In genomic region chr2:156663757-156664409, GRCh38 we compare ENCODE assay signal across 12 cellular contexts.
DNase-seq lines count a peak whose midpoint lies in the region; ATAC-seq and TF ChIP-seq lines count a peak whose summit lies in the region.
"Had no signal": no experiment of that assay in that cellular context is flagged by ENCODE, and none has a peak within 500 bp of the region (broad histone marks: within the 10 kb centered on the region; RNA-seq: fewer than 3 reads in every experiment).

No MANE protein-coding gene starts in this region.

- intact Hi-C loops in left colon (cut with DNase I, micrococcal nuclease): no loop called here
- intact Hi-C loops in upper lobe of right lung (cut with DNase I): no loop called here

- H3K4me3 ChIP-seq in upper lobe of right lung: no peak overlapping the region

- H3K36me3 ChIP-seq in upper lobe of right lung: no peaks in the 10 kb centered on the region

- no peaks in the 10 kb centered on the region for H3K9me3 ChIP-seq in upper lobe of right lung

- no peak overlapping the region for H3K27ac ChIP-seq in upper lobe of right lung
- H3K27ac ChIP-seq: VCaP had no signal

- DNase-seq in left colon (no peak), NCI-H2171 treated with DMSO at 0.1 percent for 48 hours (lab: John Stamatoyannopoulos, UW) (no peak), NCI-H1694 treated with DMSO at 0.1 percent for 48 hours (lab: John Stamatoyannopoulos, UW) (no peak), upper lobe of right lung (no peak)
- DNase-seq in activated naive CD4-positive, alpha-beta T cell treated with Interleukin-2 at 50 U/mL for 16 hours: no peak
- DNase-seq: activated naive CD4-positive, alpha-beta T cell; cortex of kidney; H9 had no signal

- no peak for TF ChIP-seq CTCF in upper lobe of right lung (IDR thresholded peaks at IDR 0.05)

- H3K4me1 ChIP-seq in upper lobe of right lung: no peaks in the 10 kb centered on the region

- peak; percentile 80 for ATAC-seq in GM19025 (IDR thresholded peaks at IDR 0.05; ENCODE audit: low read depth, unreplicated experiment)
- ATAC-seq in GM21786 (IDR thresholded peaks at IDR 0.05; ENCODE audit: unreplicated experiment): peak; percentile 79
- peak; percentile 86 for ATAC-seq in HG03432 (IDR thresholded peaks at IDR 0.05; ENCODE audit: unreplicated experiment)
- peak; percentile 42 for ATAC-seq in left colon
- ATAC-seq in upper lobe of right lung: no peak

- H3K27me3 ChIP-seq in upper lobe of right lung: no peaks in the 10 kb centered on the region
